ENCODE assay signal across 9 cellular contexts in genomic region chr1:231419147-231419546, GRCh38. TPM values are rescaled to one million over a fixed set of nuclear protein-coding genes. Genes with fewer than 3 reads are reported as not detected.
DNase-seq lines count a peak whose midpoint lies in the region; ATAC-seq and TF ChIP-seq lines count a peak whose summit lies in the region.
"Had no signal": no experiment of that assay in that cellular context is flagged by ENCODE, and none has a peak within 500 bp of the region (broad histone marks: within the 10 kb centered on the region; RNA-seq: fewer than 3 reads in every experiment).

No MANE protein-coding gene starts in this region.

- peak overlapping the region; percentile 85 for H3K4me3 ChIP-seq in GM12865 (ENCODE audit: low read depth, low read length)
- H3K4me3 ChIP-seq in SK-N-MC: peak overlapping the region; percentile 91
- H3K4me3 ChIP-seq in fibroblast of mammary gland (ENCODE audit: control insufficient read depth, low read depth, low read length): peak overlapping the region; percentile 81
- H3K4me3 ChIP-seq in skeletal muscle cell (ENCODE audit: low read depth, low read length): peak overlapping the region; percentile 88

- DNase-seq in GM12865 (ENCODE audit: low read depth) (no peak), SK-N-MC (ENCODE audit: low read depth, low spot score) (no peak), fibroblast of mammary gland (ENCODE audit: low read depth) (no peak), skeletal muscle cell (ENCODE audit: low read depth) (no peak), Kasumi-1 (lab: John Stamatoyannopoulos, UW) (no peak), mucosa of gallbladder (ENCODE audit: low spot score) (no peak), activated gamma-delta T cell treated with Interleukin-2 at 50 U/mL for 16 hours (no peak)
- DNase-seq: NCI-H1105 treated with DMSO at 0.1 percent for 48 hours had no signal

- H3K9ac ChIP-seq in SK-N-MC (ENCODE audit: insufficient read length): peak overlapping the region; percentile 69

- H3K9me3 ChIP-seq in SK-N-MC (ENCODE audit: low read depth, low read length): no peaks in the 10 kb centered on the region

- ATAC-seq in GM18907 (IDR thresholded peaks at IDR 0.05; ENCODE audit: unreplicated experiment): no peak

- no peaks in the 10 kb centered on the region for H3K36me3 ChIP-seq in SK-N-MC (ENCODE audit: insufficient read depth, low read length)

- TF ChIP-seq CTCF in GM12865 (IDR thresholded peaks at IDR 0.05; ENCODE audit: insufficient read depth, low read depth, low read length, missing control alignments) (no peak), fibroblast of mammary gland (conservative IDR thresholded peaks at IDR 0.05; ENCODE audit: control insufficient read depth, insufficient read depth, low read depth, low read length) (no peak)

- H3K27ac ChIP-seq in SK-N-MC: no peak overlapping the region

RNA-seq across cellular contexts. Expression of gene EGLN1, which starts 2.9 kb away (rescaled TPM):
- 49.1 TPM for total RNA-seq in mucosa of gallbladder
